In genomic region chr6:149717588-149718458, GRCh38 we compare ENCODE assay signal across 1 cellular context.
A peak's percentile ranks its signal among the peaks of the same experiment; 100 is the strongest.
TF ChIP-seq lines count a peak whose summit lies in the region.

Gene LATS1 (minus strand): TSS chr6:149718101. CDS start chr6:149702126, 15,975 bp downstream.

TF ChIP-seq in HepG2, 621 proteins besides CTCF, POLR2A, EP300 and RAD21 (continued from another document and continues in another):
- TF ChIP-seq HNRNPUL1 (IDR thresholded peaks at IDR 0.05; ENCODE audit: low read depth, low read length) (peak; percentile 88; the same call in 1 of the 2 replicates), TP53 (CRISPR knock-in tag; conservative IDR thresholded peaks at IDR 0.05) (0 out of 2 replicates have a peak, but pooled peaks have one; percentile 83), EHMT2 (IDR thresholded peaks at IDR 0.05; ENCODE audit: borderline replicate concordance, low read depth, low read length) (no peak), TRAFD1 (CRISPR knock-in tag; IDR thresholded peaks at IDR 0.05; ENCODE audit: borderline replicate concordance) (peak; percentile 74; the same call in 1 of the 2 replicates), BORCS8-MEF2B (CRISPR knock-in tag; IDR thresholded peaks at IDR 0.05) (peak; percentile 81), ZNF460 (CRISPR knock-in tag; IDR thresholded peaks at IDR 0.05; ENCODE audit: borderline replicate concordance) (no peak), SIX4 (CRISPR knock-in tag; IDR thresholded peaks at IDR 0.05) (no peak), ONECUT2 (CRISPR knock-in tag; IDR thresholded peaks at IDR 0.05) (no peak), ZBTB7A (CRISPR knock-in tag; IDR thresholded peaks at IDR 0.05) (no peak; the same call in 1 of the 2 replicates), ATF7 (IDR thresholded peaks at IDR 0.05) (no peak), ATF7 (CRISPR knock-in tag; IDR thresholded peaks at IDR 0.05) (no peak; the same call in 1 of the 2 replicates), ZNF292 (CRISPR knock-in tag; IDR thresholded peaks at IDR 0.05; ENCODE audit: borderline replicate concordance, low read depth) (peak; percentile 64), ZNF326 (CRISPR knock-in tag; IDR thresholded peaks at IDR 0.05; ENCODE audit: borderline replicate concordance) (peak; percentile 61; the same call in 1 of the 2 replicates), HCFC1 (IDR thresholded peaks at IDR 0.05; ENCODE audit: low read depth, low read length) (no peak; the same call in 1 of the 2 replicates), ZNF3 (CRISPR knock-in tag; IDR thresholded peaks at IDR 0.05) (peak; percentile 61; the same call in 1 of the 2 replicates), TEF (CRISPR knock-in tag; IDR thresholded peaks at IDR 0.05) (peak; percentile 23; the same call in 1 of the 2 replicates), ZNF788 (CRISPR knock-in tag; IDR thresholded peaks at IDR 0.05; ENCODE audit: borderline replicate concordance) (peak; percentile 88), MXI1 (IDR thresholded peaks at IDR 0.05; ENCODE audit: borderline replicate concordance, low read depth, low read length) (peak; percentile 70; the same call in 1 of the 3 replicates), SMARCC2 (IDR thresholded peaks at IDR 0.05) (no peak), ZNF772 (CRISPR knock-in tag; IDR thresholded peaks at IDR 0.05) (peak; percentile 94), ZNF431 (CRISPR knock-in tag; IDR thresholded peaks at IDR 0.05; ENCODE audit: borderline replicate concordance, low read depth) (peak; percentile 84; the same call in 1 of the 2 replicates), ZMYM2 (CRISPR knock-in tag; IDR thresholded peaks at IDR 0.05) (peak; percentile 70), RBFOX2 (IDR thresholded peaks at IDR 0.05; ENCODE audit: low read depth, low read length) (peak; percentile 99), SKI (IDR thresholded peaks at IDR 0.05; ENCODE audit: partially characterized antibody) (peak; percentile 48), ZNF614 (CRISPR knock-in tag; IDR thresholded peaks at IDR 0.05; ENCODE audit: borderline replicate concordance) (peak; percentile 73; the same call in 1 of the 2 replicates), MXD1 (CRISPR knock-in tag; IDR thresholded peaks at IDR 0.05) (peak; percentile 94), THYN1 (CRISPR knock-in tag; IDR thresholded peaks at IDR 0.05; ENCODE audit: borderline replicate concordance, low read depth) (peak; percentile 28; the same call in 1 of the 2 replicates), ZNF446 (CRISPR knock-in tag; IDR thresholded peaks at IDR 0.05) (peak; percentile 83; the same call in 1 of the 2 replicates), ZFP1 (CRISPR knock-in tag; IDR thresholded peaks at IDR 0.05) (peak; percentile 81; the same call in 1 of the 2 replicates), ZNF619 (CRISPR knock-in tag; IDR thresholded peaks at IDR 0.05) (peak; percentile 91), ZBTB26 (CRISPR knock-in tag; IDR thresholded peaks at IDR 0.05; ENCODE audit: borderline replicate concordance) (peak; percentile 84), HOXD1 (CRISPR knock-in tag; IDR thresholded peaks at IDR 0.05) (peak; percentile 86; the same call in 1 of the 2 replicates), IKZF5 (CRISPR knock-in tag; IDR thresholded peaks at IDR 0.05) (peak; percentile 92; the same call in 1 of the 2 replicates), ZNF264 (CRISPR knock-in tag; IDR thresholded peaks at IDR 0.05) (peak; percentile 86), ZBTB43 (CRISPR knock-in tag; conservative IDR thresholded peaks at IDR 0.05) (no peak; the same call in 1 of the 2 replicates), LRRFIP1 (CRISPR knock-in tag; conservative IDR thresholded peaks at IDR 0.05) (no peak), NRL (CRISPR knock-in tag; IDR thresholded peaks at IDR 0.05; ENCODE audit: borderline replicate concordance) (peak; percentile 97), MAFK (conservative IDR thresholded peaks at IDR 0.05 in 1 of 2, IDR thresholded peaks at IDR 0.05 in 1 of 2; ENCODE audit: low read length in 2 of 2) (no peak), PREB (CRISPR knock-in tag; IDR thresholded peaks at IDR 0.05) (0 out of 2 replicates have a peak, but pooled peaks have one; percentile 15)
- TF ChIP-seq, protein P1, sequence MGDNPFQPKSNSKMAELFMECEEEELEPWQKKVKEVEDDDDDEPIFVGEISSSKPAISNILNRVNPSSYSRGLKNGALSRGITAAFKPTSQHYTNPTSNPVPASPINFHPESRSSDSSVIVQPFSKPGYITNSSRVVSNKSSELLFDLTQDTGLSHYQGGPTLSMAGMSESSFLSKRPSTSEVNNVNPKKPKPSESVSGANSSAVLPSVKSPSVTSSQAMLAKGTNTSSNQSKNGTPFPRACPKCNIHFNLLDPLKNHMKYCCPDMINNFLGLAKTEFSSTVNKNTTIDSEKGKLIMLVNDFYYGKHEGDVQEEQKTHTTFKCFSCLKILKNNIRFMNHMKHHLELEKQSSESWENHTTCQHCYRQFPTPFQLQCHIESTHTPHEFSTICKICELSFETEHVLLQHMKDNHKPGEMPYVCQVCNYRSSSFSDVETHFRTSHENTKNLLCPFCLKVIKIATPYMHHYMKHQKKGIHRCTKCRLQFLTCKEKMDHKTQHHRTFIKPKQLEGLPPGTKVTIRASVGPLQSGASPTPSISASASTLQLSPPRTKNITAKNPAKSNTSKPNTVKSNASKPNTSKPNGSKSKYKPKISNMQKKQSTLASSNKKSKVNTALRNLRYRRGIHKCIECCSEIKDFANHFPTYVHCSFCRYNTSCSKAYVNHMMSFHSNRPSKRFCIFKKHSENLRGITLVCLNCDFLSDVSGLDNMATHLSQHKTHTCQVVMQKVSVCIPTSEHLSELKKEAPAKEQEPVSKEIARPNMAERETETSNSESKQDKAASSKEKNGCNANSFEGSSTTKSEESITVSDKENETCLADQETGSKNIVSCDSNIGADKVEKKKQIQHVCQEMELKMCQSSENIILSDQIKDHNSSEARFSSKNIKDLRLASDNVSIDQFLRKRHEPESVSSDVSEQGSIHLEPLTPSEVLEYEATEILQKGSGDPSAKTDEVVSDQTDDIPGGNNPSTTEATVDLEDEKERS (CRISPR knock-in tag; IDR thresholded peaks at IDR 0.05) = peak; percentile 87; the same call in 1 of the 2 replicates
- TF ChIP-seq, protein P2, sequence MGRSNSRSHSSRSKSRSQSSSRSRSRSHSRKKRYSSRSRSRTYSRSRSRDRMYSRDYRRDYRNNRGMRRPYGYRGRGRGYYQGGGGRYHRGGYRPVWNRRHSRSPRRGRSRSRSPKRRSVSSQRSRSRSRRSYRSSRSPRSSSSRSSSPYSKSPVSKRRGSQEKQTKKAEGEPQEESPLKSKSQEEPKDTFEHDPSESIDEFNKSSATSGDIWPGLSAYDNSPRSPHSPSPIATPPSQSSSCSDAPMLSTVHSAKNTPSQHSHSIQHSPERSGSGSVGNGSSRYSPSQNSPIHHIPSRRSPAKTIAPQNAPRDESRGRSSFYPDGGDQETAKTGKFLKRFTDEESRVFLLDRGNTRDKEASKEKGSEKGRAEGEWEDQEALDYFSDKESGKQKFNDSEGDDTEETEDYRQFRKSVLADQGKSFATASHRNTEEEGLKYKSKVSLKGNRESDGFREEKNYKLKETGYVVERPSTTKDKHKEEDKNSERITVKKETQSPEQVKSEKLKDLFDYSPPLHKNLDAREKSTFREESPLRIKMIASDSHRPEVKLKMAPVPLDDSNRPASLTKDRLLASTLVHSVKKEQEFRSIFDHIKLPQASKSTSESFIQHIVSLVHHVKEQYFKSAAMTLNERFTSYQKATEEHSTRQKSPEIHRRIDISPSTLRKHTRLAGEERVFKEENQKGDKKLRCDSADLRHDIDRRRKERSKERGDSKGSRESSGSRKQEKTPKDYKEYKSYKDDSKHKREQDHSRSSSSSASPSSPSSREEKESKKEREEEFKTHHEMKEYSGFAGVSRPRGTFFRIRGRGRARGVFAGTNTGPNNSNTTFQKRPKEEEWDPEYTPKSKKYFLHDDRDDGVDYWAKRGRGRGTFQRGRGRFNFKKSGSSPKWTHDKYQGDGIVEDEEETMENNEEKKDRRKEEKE (IDR thresholded peaks at IDR 0.05) = no peak
- TF ChIP-seq, protein P3, sequence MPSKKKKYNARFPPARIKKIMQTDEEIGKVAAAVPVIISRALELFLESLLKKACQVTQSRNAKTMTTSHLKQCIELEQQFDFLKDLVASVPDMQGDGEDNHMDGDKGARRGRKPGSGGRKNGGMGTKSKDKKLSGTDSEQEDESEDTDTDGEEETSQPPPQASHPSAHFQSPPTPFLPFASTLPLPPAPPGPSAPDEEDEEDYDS (CRISPR knock-in tag; IDR thresholded peaks at IDR 0.05) = peak; percentile 86
- TF ChIP-seq, protein P4, sequence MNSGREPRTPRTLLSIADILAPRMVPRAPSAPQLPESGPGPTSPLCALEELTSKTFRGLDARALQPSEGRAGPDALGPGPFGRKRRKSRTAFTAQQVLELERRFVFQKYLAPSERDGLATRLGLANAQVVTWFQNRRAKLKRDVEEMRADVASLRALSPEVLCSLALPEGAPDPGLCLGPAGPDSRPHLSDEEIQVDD (CRISPR knock-in tag; IDR thresholded peaks at IDR 0.05; ENCODE audit: borderline replicate concordance) = no peak; the same call in 1 of the 2 replicates
